ENCODE assay signal across 8 cellular contexts in genomic region chr15:25862469-25863066, GRCh38. TPM values are rescaled to one million over a fixed set of nuclear protein-coding genes. Genes with fewer than 3 reads are reported as not detected.
DNase-seq lines count a peak whose midpoint lies in the region; ATAC-seq and TF ChIP-seq lines count a peak whose summit lies in the region.

No MANE protein-coding gene starts in this region.

- no peaks in the 10 kb centered on the region for H3K36me3 ChIP-seq in neuronal stem cell (replicated peaks in 1 of 2; ENCODE audit: control insufficient read depth in 2 of 2, insufficient read depth in 2 of 2, low read length in 2 of 2)

- H3K14ac ChIP-seq in neuronal stem cell (ENCODE audit: low read length): peak overlapping the region; percentile 41

- H3K27me3 Mint-ChIP-seq in activated CD4-positive, alpha-beta memory T cell treated with anti-CD3 and anti-CD28 coated beads, Interleukin-2, amount 10 ng/mL, durations not matched to agents 7 days and 5 days: peaks cover 11% of the 10 kb centered on the region

- H3K9ac ChIP-seq in neuronal stem cell (ENCODE audit: low read depth, low read length, poor library complexity): peak overlapping the region; percentile 70

- H2BK120ac ChIP-seq in neuronal stem cell (ENCODE audit: low read depth, low read length): no peak overlapping the region

- no peak for DNase-seq in GM12864 (ENCODE audit: low read depth)
- peak; percentile 58 for DNase-seq in activated CD4-positive, alpha-beta memory T cell treated with anti-CD3 and anti-CD28 coated beads, Interleukin-2, amount 10 ng/mL, durations not matched to agents 7 days and 5 days
- peak; percentile 27 for DNase-seq in fibroblast of gingiva (ENCODE audit: low read depth)
- no peak for DNase-seq in neuronal stem cell (ENCODE audit: low spot score)
- no peak for DNase-seq in NCI-H1092 treated with DMSO at 0.1 percent for 48 hours (lab: John Stamatoyannopoulos, UW)

- H3K27ac ChIP-seq in neuronal stem cell (replicated peaks; ENCODE audit: low read length): no peak overlapping the region

- ATAC-seq in HG03469 (IDR thresholded peaks at IDR 0.05; ENCODE audit: unreplicated experiment) (no peak), GM18858 (IDR thresholded peaks at IDR 0.05; ENCODE audit: unreplicated experiment) (no peak), GM18511 (IDR thresholded peaks at IDR 0.05; ENCODE audit: unreplicated experiment) (no peak)

- no peak overlapping the region for H4K91ac ChIP-seq in neuronal stem cell (ENCODE audit: low read depth, low read length, poor library complexity)

- H2BK15ac ChIP-seq in neuronal stem cell (ENCODE audit: low read length): peak overlapping the region; percentile 64

- H3K4ac ChIP-seq in neuronal stem cell (ENCODE audit: low read length): peak overlapping the region; percentile 61

- peak overlapping the region; percentile 93 for H2AFZ ChIP-seq in neuronal stem cell (ENCODE audit: low read length)

- peak overlapping the region; percentile 85 for H3K27ac Mint-ChIP-seq in activated CD4-positive, alpha-beta memory T cell treated with anti-CD3 and anti-CD28 coated beads, Interleukin-2, amount 10 ng/mL, durations not matched to agents 7 days and 5 days

- no peaks in the 10 kb centered on the region for H3K79me1 ChIP-seq in neuronal stem cell (ENCODE audit: low read depth, low read length)

- H3K4me1 ChIP-seq in neuronal stem cell (ENCODE audit: control insufficient read depth in 2 of 2, insufficient read depth in 1 of 2, low read depth in 1 of 2, low read length in 2 of 2): peaks cover 3 to 5% of the 10 kb centered on the region in 2 donors

- no CpG with 5 or more reads among the region's 62 CpGs for WGBS in neuronal stem cell (ENCODE audit: extremely low coverage in 2 of 2, insufficient read length in 2 of 2, insufficient replicate concordance in 1 of 2), 2 donors

- H2AK5ac ChIP-seq in neuronal stem cell (ENCODE audit: low read depth, low read length): no peak overlapping the region

- peaks cover 35% of the 10 kb centered on the region for H3K36me3 Mint-ChIP-seq in activated CD4-positive, alpha-beta memory T cell treated with anti-CD3 and anti-CD28 coated beads, Interleukin-2, amount 10 ng/mL, durations not matched to agents 7 days and 5 days (ENCODE audit: low read depth)

- peaks cover 3 to 55% (median 34%) of the 10 kb centered on the region in 3 experiments for H3K27me3 ChIP-seq in neuronal stem cell (ENCODE audit: control insufficient read depth in 3 of 3, insufficient read depth in 3 of 3, low read depth in 1 of 3, low read length in 3 of 3)

- no peaks in the 10 kb centered on the region for H3K9me3 ChIP-seq in neuronal stem cell (replicated peaks in 1 of 2; ENCODE audit: control insufficient read depth in 2 of 2, insufficient read depth in 1 of 2, low read depth in 1 of 2, low read length in 2 of 2)

- H3K4me2 ChIP-seq in neuronal stem cell (ENCODE audit: insufficient read depth, low read length, poor library complexity, severe bottlenecking): peak overlapping the region; percentile 90

- POLR2A ChIA-PET in activated CD4-positive, alpha-beta memory T cell treated with anti-CD3 and anti-CD28 coated beads, Interleukin-2, amount 10 ng/mL, durations not matched to agents 7 days and 5 days (lab: Charles Lee): interaction anchor here (0.8 to 5.9 kb wide), 11 partner anchors 9 to 220 kb away, joined by 3 to 124 read pairs (median 5); no protein-coding TSS in a partner anchor

- H3K4me3 Mint-ChIP-seq in activated CD4-positive, alpha-beta memory T cell treated with anti-CD3 and anti-CD28 coated beads, Interleukin-2, amount 10 ng/mL, durations not matched to agents 7 days and 5 days: peak overlapping the region; percentile 93

- H3K9me3 Mint-ChIP-seq in activated CD4-positive, alpha-beta memory T cell treated with anti-CD3 and anti-CD28 coated beads, Interleukin-2, amount 10 ng/mL, durations not matched to agents 7 days and 5 days: no peaks in the 10 kb centered on the region

- H3K18ac ChIP-seq in neuronal stem cell (ENCODE audit: low read length): peak overlapping the region; percentile 86

- H3K4me1 Mint-ChIP-seq in activated CD4-positive, alpha-beta memory T cell treated with anti-CD3 and anti-CD28 coated beads, Interleukin-2, amount 10 ng/mL, durations not matched to agents 7 days and 5 days: peaks cover 40% of the 10 kb centered on the region

- H3K4me3 ChIP-seq in GM12864 (ENCODE audit: low read depth, low read length) (peak overlapping the region; percentile 33; the same call in 1 of the 2 replicates), neuronal stem cell (ENCODE audit: low read length in 2 of 2) (peak overlapping the region; percentile 52 to 79)

- TF ChIP-seq CTCF in GM12864 (IDR thresholded peaks at IDR 0.05; ENCODE audit: low read depth, low read length, missing control alignments): no peak

- H2BK12ac ChIP-seq in neuronal stem cell (ENCODE audit: low read length): peak overlapping the region; percentile 14

- H2BK5ac ChIP-seq in neuronal stem cell (ENCODE audit: low read length): no peak overlapping the region

- peak overlapping the region; percentile 68 for H3K23ac ChIP-seq in neuronal stem cell (ENCODE audit: low read depth, low read length, poor library complexity)

- CTCF ChIA-PET in activated CD4-positive, alpha-beta memory T cell treated with anti-CD3 and anti-CD28 coated beads, Interleukin-2, amount 10 ng/mL, durations not matched to agents 7 days and 5 days (lab: Charles Lee): interaction anchor here (1.0 to 2.3 kb wide), 4 partner anchors 9 to 79 kb away, joined by 3 to 7 read pairs (median 6); no protein-coding TSS in a partner anchor

- H4K8ac ChIP-seq in neuronal stem cell (ENCODE audit: low read depth, low read length): no peak overlapping the region

RNA-seq across cellular contexts. Expression of gene ATP10A, which starts 0.6 kb away (rescaled TPM):
- total RNA-seq in activated CD4-positive, alpha-beta memory T cell treated with anti-CD3 and anti-CD28 coated beads, Interleukin-2, amount 10 ng/mL, durations not matched to agents 7 days and 5 days: 10 to 100 TPM; 35.8 to 36.5 TPM
- polyA plus RNA-seq in neuronal stem cell (2013, experiment 1 of 2): 0.68 TPM
- polyA plus RNA-seq in neuronal stem cell (2013, experiment 2 of 2): 0.68 TPM

Comparison
In these comparisons a context has a peak if more than half of its experiments do, and no peak if none do; other contexts are left out.
1. DNase-seq: peak in activated CD4-positive, alpha-beta memory T cell treated with anti-CD3 and anti-CD28 coated beads, Interleukin-2, amount 10 ng/mL, durations not matched to agents 7 days and 5 days (single experiment) and fibroblast of gingiva (single experiment); none in GM12864 (single experiment), neuronal stem cell (single experiment) and NCI-H1092 treated with DMSO at 0.1 percent for 48 hours (single experiment).